ENCODE assay signal across 8 cellular contexts in the genomic region with DNA sequence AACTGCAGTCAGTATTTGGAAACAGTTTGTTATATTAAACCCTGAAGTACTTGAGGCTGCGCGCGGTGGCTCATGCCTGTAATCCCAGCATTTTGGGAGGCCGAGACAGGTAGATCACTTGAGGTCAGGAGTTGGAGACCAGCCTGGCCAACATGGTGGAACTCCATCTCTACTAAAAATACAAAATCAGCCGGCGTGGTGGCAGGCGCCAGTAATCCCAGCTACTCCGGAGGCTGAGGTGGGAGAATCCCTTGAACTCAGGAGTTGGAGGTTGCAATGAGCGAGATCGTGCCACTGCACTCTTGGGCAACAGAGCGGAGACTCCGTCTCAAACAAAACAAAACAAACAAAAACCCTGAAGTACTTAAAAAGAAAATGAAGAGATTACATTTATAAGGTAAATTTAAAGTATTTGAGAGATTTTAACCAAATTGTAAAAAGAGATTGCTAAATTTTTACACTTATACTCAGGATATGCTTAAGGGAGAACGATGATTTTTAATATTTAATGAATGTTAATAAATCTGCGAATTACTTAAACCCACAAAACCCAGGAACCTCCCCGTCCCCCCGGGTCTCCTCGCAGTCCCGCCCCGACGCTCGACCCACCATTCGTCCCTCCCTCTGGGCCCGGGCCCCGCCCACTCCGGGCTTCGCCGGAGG. TPM values are rescaled to one million over a fixed set of nuclear protein-coding genes. Genes with fewer than 3 reads are reported as not detected.
DNase-seq lines count a peak whose midpoint lies in the region; ATAC-seq, FAIRE-seq and TF ChIP-seq lines count a peak whose summit lies in the region.

No MANE protein-coding gene starts in this region.

- no peak for DNase-seq in T-helper 2 cell treated with Interferon-gamma antibody and Interleukin-4, amounts not matched to agents 5 μg/mL and 100 μg/mL, for 36 hours (ENCODE audit: low spot score)
- DNase-seq in T-helper 2 cell, result no peak
- no peak for DNase-seq in activated T-helper 1 cell treated with anti-CD3 and anti-CD28 coated beads, Interleukin-12 subunit alpha, Interleukin-12 subunit beta, Interleukin-2, Interleukin-4 antibody, amounts not matched to agents 30 ng/mL and 10 ng/mL and 1 ng/mL, durations not matched to agents 14 hours and 24 hours and 36 hours (ENCODE audit: low spot score)
- peak; percentile 53 for DNase-seq in kidney
- peak in 1 of 2 donors; percentile 42 for DNase-seq in suprapubic skin (ENCODE audit: low spot score in 2 of 2)
- no peak for DNase-seq in NCI-H1048 (lab: John Stamatoyannopoulos, UW)
- DNase-seq in omental fat pad (ENCODE audit: low spot score), result no peak

- WGBS in suprapubic skin, result 38% methylated on average over 27 of the region's 27 CpGs

- H3K4me1 ChIP-seq in kidney (ENCODE audit: control insufficient read depth in 1 of 2, insufficient read depth in 1 of 2, low read depth in 1 of 2, low read length in 2 of 2) (peaks cover 3 to 8% of the 10 kb centered on the region in 2 donors), suprapubic skin (peaks cover 18% of the 10 kb centered on the region)

- no peaks in the 10 kb centered on the region for H3K9me3 ChIP-seq in kidney (ENCODE audit: control insufficient read depth in 1 of 2, low read length in 2 of 2)
- H3K9me3 ChIP-seq in suprapubic skin, result no peaks in the 10 kb centered on the region

- H3K27me3 Mint-ChIP-seq in T-helper 2 cell treated with Interferon-gamma antibody and Interleukin-4, amounts not matched to agents 5 μg/mL and 100 μg/mL, for 36 hours (ENCODE audit: low read depth), result no peaks in the 10 kb centered on the region
- no peaks in the 10 kb centered on the region for H3K27me3 Mint-ChIP-seq in activated T-helper 1 cell treated with anti-CD3 and anti-CD28 coated beads, Interleukin-12 subunit alpha, Interleukin-12 subunit beta, Interleukin-2, Interleukin-4 antibody, amounts not matched to agents 30 ng/mL and 10 ng/mL and 1 ng/mL, durations not matched to agents 14 hours and 24 hours and 36 hours (ENCODE audit: insufficient read depth)

- H3K36me3 ChIP-seq in kidney (ENCODE audit: control insufficient read depth in 1 of 2, insufficient read depth in 2 of 2, low read length in 2 of 2), result peaks cover 12 to 13% of the 10 kb centered on the region in 2 donors
- H3K36me3 ChIP-seq in suprapubic skin, result peaks cover 23% of the 10 kb centered on the region

- no peak for TF ChIP-seq POLR2A in suprapubic skin (IDR thresholded peaks at IDR 0.05)

- peak overlapping the region in 1 of 2 donors; percentile 91 for H3K4me3 ChIP-seq in kidney (ENCODE audit: low read length in 2 of 2)
- H3K4me3 ChIP-seq in suprapubic skin, result peak overlapping the region; percentile 90

- no peak for TF ChIP-seq EP300 in suprapubic skin (IDR thresholded peaks at IDR 0.05)

- ATAC-seq in omental fat pad (ENCODE audit: low FRiP score), result no peak
- no peak for ATAC-seq in GM18909 (IDR thresholded peaks at IDR 0.05; ENCODE audit: poor library complexity, unreplicated experiment)

- peaks cover 40% of the 10 kb centered on the region for H3K4me1 Mint-ChIP-seq in T-helper 2 cell treated with Interferon-gamma antibody and Interleukin-4, amounts not matched to agents 5 μg/mL and 100 μg/mL, for 36 hours (ENCODE audit: low read depth)
- H3K4me1 Mint-ChIP-seq in activated T-helper 1 cell treated with anti-CD3 and anti-CD28 coated beads, Interleukin-12 subunit alpha, Interleukin-12 subunit beta, Interleukin-2, Interleukin-4 antibody, amounts not matched to agents 30 ng/mL and 10 ng/mL and 1 ng/mL, durations not matched to agents 14 hours and 24 hours and 36 hours (ENCODE audit: low read depth), result peaks cover 34% of the 10 kb centered on the region

- no peaks in the 10 kb centered on the region for H3K27me3 ChIP-seq in suprapubic skin

- no peak overlapping the region for H3K9ac ChIP-seq in kidney (ENCODE audit: low read length in 2 of 2)

- peak overlapping the region; percentile 90 for H3K27ac Mint-ChIP-seq in T-helper 2 cell treated with Interferon-gamma antibody and Interleukin-4, amounts not matched to agents 5 μg/mL and 100 μg/mL, for 36 hours
- peak overlapping the region; percentile 84 for H3K27ac Mint-ChIP-seq in activated T-helper 1 cell treated with anti-CD3 and anti-CD28 coated beads, Interleukin-12 subunit alpha, Interleukin-12 subunit beta, Interleukin-2, Interleukin-4 antibody, amounts not matched to agents 30 ng/mL and 10 ng/mL and 1 ng/mL, durations not matched to agents 14 hours and 24 hours and 36 hours

- H3K4me3 Mint-ChIP-seq in T-helper 2 cell treated with Interferon-gamma antibody and Interleukin-4, amounts not matched to agents 5 μg/mL and 100 μg/mL, for 36 hours, result peak overlapping the region; percentile 94
- H3K4me3 Mint-ChIP-seq in activated T-helper 1 cell treated with anti-CD3 and anti-CD28 coated beads, Interleukin-12 subunit alpha, Interleukin-12 subunit beta, Interleukin-2, Interleukin-4 antibody, amounts not matched to agents 30 ng/mL and 10 ng/mL and 1 ng/mL, durations not matched to agents 14 hours and 24 hours and 36 hours, result peak overlapping the region; percentile 99

- intact Hi-C loops in activated T-helper 1 cell treated with anti-CD3 and anti-CD28 coated beads, Interleukin-12 subunit alpha, Interleukin-12 subunit beta, Interleukin-2, Interleukin-4 antibody, amounts not matched to agents 30 ng/mL and 10 ng/mL and 1 ng/mL, durations not matched to agents 14 hours and 24 hours and 36 hours (cut with micrococcal nuclease), result loop anchor here (1.0 to 10.0 kb wide), 8 partner anchors 14 to 1489 kb away; a partner anchor contains a TSS
- intact Hi-C loops in kidney (cut with DNase I), result no loop called here

- H3K27ac ChIP-seq in kidney (ENCODE audit: low read depth in 2 of 2, low read length in 2 of 2) (no peak overlapping the region), suprapubic skin (no peak overlapping the region)

- FAIRE-seq in kidney (lab: Jason Lieb, UNC), result no peak

- H3K9me3 Mint-ChIP-seq in T-helper 2 cell treated with Interferon-gamma antibody and Interleukin-4, amounts not matched to agents 5 μg/mL and 100 μg/mL, for 36 hours, result no peaks in the 10 kb centered on the region
- H3K9me3 Mint-ChIP-seq in activated T-helper 1 cell treated with anti-CD3 and anti-CD28 coated beads, Interleukin-12 subunit alpha, Interleukin-12 subunit beta, Interleukin-2, Interleukin-4 antibody, amounts not matched to agents 30 ng/mL and 10 ng/mL and 1 ng/mL, durations not matched to agents 14 hours and 24 hours and 36 hours, result no peaks in the 10 kb centered on the region

- H3K36me3 Mint-ChIP-seq in T-helper 2 cell treated with Interferon-gamma antibody and Interleukin-4, amounts not matched to agents 5 μg/mL and 100 μg/mL, for 36 hours (ENCODE audit: low read depth), result peaks cover 29% of the 10 kb centered on the region
- H3K36me3 Mint-ChIP-seq in activated T-helper 1 cell treated with anti-CD3 and anti-CD28 coated beads, Interleukin-12 subunit alpha, Interleukin-12 subunit beta, Interleukin-2, Interleukin-4 antibody, amounts not matched to agents 30 ng/mL and 10 ng/mL and 1 ng/mL, durations not matched to agents 14 hours and 24 hours and 36 hours (ENCODE audit: low read depth), result peaks cover 15% of the 10 kb centered on the region

- TF ChIP-seq CTCF in kidney (IDR thresholded peaks at IDR 0.05; ENCODE audit: borderline replicate concordance, extremely low read depth, insufficient read depth) (no peak), suprapubic skin (IDR thresholded peaks at IDR 0.05) (no peak), omental fat pad (IDR thresholded peaks at IDR 0.05) (no peak)

RNA-seq across cellular contexts. Expression of a gene that starts 0.4 kb away (rescaled TPM):
- 64.9 and 67.9 TPM in 2 replicates for total RNA-seq in activated T-helper 1 cell treated with anti-CD3 and anti-CD28 coated beads, Interleukin-12 subunit alpha, Interleukin-12 subunit beta, Interleukin-2, Interleukin-4 antibody, amounts not matched to agents 30 ng/mL and 10 ng/mL and 1 ng/mL, durations not matched to agents 14 hours and 24 hours and 36 hours
- total RNA-seq in kidney (51.1 TPM), suprapubic skin (10 to 100 TPM; 20.5 to 79.7 (median 36.0) TPM), omental fat pad (10 to 100 TPM; 14.6 to 30.9 (median 21.3) TPM)
- polyA plus RNA-seq in kidney (ENCODE audit: insufficient read depth, low read depth, low replicate concordance), result 68.5 TPM

RNA-seq across cellular contexts. Expression of a gene that starts 14.5 kb away (rescaled TPM):
- total RNA-seq in activated T-helper 1 cell treated with anti-CD3 and anti-CD28 coated beads, Interleukin-12 subunit alpha, Interleukin-12 subunit beta, Interleukin-2, Interleukin-4 antibody, amounts not matched to agents 30 ng/mL and 10 ng/mL and 1 ng/mL, durations not matched to agents 14 hours and 24 hours and 36 hours, result 6.6 and 7.5 TPM in 2 replicates
- total RNA-seq in kidney (7.0 TPM), suprapubic skin (10 to 100 TPM in 2 of 4 donors, 1 to 10 TPM in 2; 7.8 to 23.4 (median 14.3) TPM), omental fat pad (1 to 10 TPM; 3.8 to 7.7 (median 6.1) TPM)
- 14.4 TPM for polyA plus RNA-seq in kidney (ENCODE audit: insufficient read depth, low read depth, low replicate concordance)

RNA-seq across cellular contexts. Expression of a gene that starts 20.4 kb away (rescaled TPM):
- 69.3 and 69.6 TPM in 2 replicates for total RNA-seq in activated T-helper 1 cell treated with anti-CD3 and anti-CD28 coated beads, Interleukin-12 subunit alpha, Interleukin-12 subunit beta, Interleukin-2, Interleukin-4 antibody, amounts not matched to agents 30 ng/mL and 10 ng/mL and 1 ng/mL, durations not matched to agents 14 hours and 24 hours and 36 hours
- total RNA-seq in kidney (85.6 TPM), suprapubic skin (10 to 100 TPM; 44.2 to 64.9 (median 54.7) TPM), omental fat pad (100 to 1,000 TPM in 3 of 4 donors, 10 to 100 TPM in 1; 96.0 to 197 (median 138) TPM)
- 599 TPM for polyA plus RNA-seq in kidney (ENCODE audit: insufficient read depth, low read depth, low replicate concordance)

RNA-seq across cellular contexts. Expression of a gene that starts 30.9 kb away (rescaled TPM):
- not detected in 2 replicates for total RNA-seq in activated T-helper 1 cell treated with anti-CD3 and anti-CD28 coated beads, Interleukin-12 subunit alpha, Interleukin-12 subunit beta, Interleukin-2, Interleukin-4 antibody, amounts not matched to agents 30 ng/mL and 10 ng/mL and 1 ng/mL, durations not matched to agents 14 hours and 24 hours and 36 hours
- not detected for total RNA-seq in kidney
- polyA plus RNA-seq in kidney (ENCODE audit: insufficient read depth, low read depth, low replicate concordance), result not detected
- under 1 TPM in 2 of 4 donors, not detected in 2; 0.23 to 0.56 TPM for total RNA-seq in suprapubic skin
- total RNA-seq in omental fat pad, result not detected

RNA-seq across cellular contexts. Expression of a gene that starts 35.7 kb away (rescaled TPM):
- total RNA-seq in activated T-helper 1 cell treated with anti-CD3 and anti-CD28 coated beads, Interleukin-12 subunit alpha, Interleukin-12 subunit beta, Interleukin-2, Interleukin-4 antibody, amounts not matched to agents 30 ng/mL and 10 ng/mL and 1 ng/mL, durations not matched to agents 14 hours and 24 hours and 36 hours, result 45.4 and 51.8 TPM in 2 replicates
- total RNA-seq in kidney (17.5 TPM), suprapubic skin (10 to 100 TPM in 3 of 4 donors, 1 to 10 TPM in 1; 7.8 to 13.8 (median 11.7) TPM), omental fat pad (10 to 100 TPM; 20.6 to 34.3 (median 24.1) TPM)
- 118 TPM for polyA plus RNA-seq in kidney (ENCODE audit: insufficient read depth, low read depth, low replicate concordance)
